Comparison of ENCODE assay signal across 13 cellular contexts in genomic region chr15:90814193-90814811, GRCh38. TPM values are rescaled to one million over a fixed set of nuclear protein-coding genes. Genes with fewer than 3 reads are reported as not detected.
DNase-seq lines count a peak whose midpoint lies in the region; ATAC-seq and TF ChIP-seq lines count a peak whose summit lies in the region.
"Had no signal": no experiment of that assay in that cellular context is flagged by ENCODE, and none has a peak within 500 bp of the region (broad histone marks: within the 10 kb centered on the region; RNA-seq: fewer than 3 reads in every experiment).

No MANE protein-coding gene starts in this region.

- no peak overlapping the region for H3K27ac ChIP-seq in CD4-positive, alpha-beta T cell (ENCODE audit: low read depth, low read length)
- H3K27ac ChIP-seq in angular gyrus (ENCODE audit: low read depth, low read length) (peak overlapping the region; percentile 32), mesodermal cell (ENCODE audit: low read depth, low read length, severe bottlenecking) (peak overlapping the region; percentile 45), upper lobe of right lung (no peak overlapping the region)
- H3K27ac ChIP-seq: tibial nerve had no signal

- H3K9me3 Mint-ChIP-seq in CD4-positive, alpha-beta T cell = no peaks in the 10 kb centered on the region

- peak overlapping the region; percentile 67 for H3K27ac Mint-ChIP-seq in CD4-positive, alpha-beta T cell

- H3K27me3 ChIP-seq in CD4-positive, alpha-beta T cell (ENCODE audit: control insufficient read depth, insufficient read depth, low read length) = no peaks in the 10 kb centered on the region
- H3K27me3 ChIP-seq in H7 (ENCODE audit: control insufficient read depth, insufficient read depth, low read length) = no peaks in the 10 kb centered on the region
- H3K27me3 ChIP-seq in upper lobe of right lung = no peaks in the 10 kb centered on the region
- H3K27me3 ChIP-seq: ovary, tibial nerve had no signal

- no peak for TF ChIP-seq CTCF in CD4-positive, alpha-beta T cell (IDR thresholded peaks at IDR 0.05)
- TF ChIP-seq CTCF in upper lobe of right lung (IDR thresholded peaks at IDR 0.05) = no peak

- H3K4me3 Mint-ChIP-seq in CD4-positive, alpha-beta T cell = no peak overlapping the region

- POLR2A ChIA-PET in CD4-positive, alpha-beta T cell (lab: Charles Lee) = no interaction called here

- H3K36me3 Mint-ChIP-seq in CD4-positive, alpha-beta T cell (ENCODE audit: low read depth) = peaks cover 14% of the 10 kb centered on the region

- CTCF ChIA-PET in CD4-positive, alpha-beta T cell (lab: Charles Lee) = no interaction called here

- intact Hi-C loops in CD4-positive, alpha-beta T cell (cut with DNase I, micrococcal nuclease) = no loop called here
- intact Hi-C loops in upper lobe of right lung (cut with DNase I) = no loop called here

- H3K4me3 ChIP-seq in H7 (ENCODE audit: insufficient read depth, low read depth, low read length) (no peak overlapping the region), mesodermal cell (ENCODE audit: extremely low read depth, insufficient read depth, low read length, poor library complexity, severe bottlenecking) (no peak overlapping the region), upper lobe of right lung (no peak overlapping the region)
- H3K4me3 ChIP-seq: ovary, tibial nerve had no signal

- ATAC-seq in CD4-positive, alpha-beta T cell (ENCODE audit: poor library complexity) = no peak
- ATAC-seq in upper lobe of right lung = no peak

- H3K4me1 ChIP-seq in mesodermal cell (ENCODE audit: control insufficient read depth, insufficient read depth, low read length, poor library complexity, severe bottlenecking) (peaks cover 16% of the 10 kb centered on the region), upper lobe of right lung (peaks cover 4% of the 10 kb centered on the region)

- WGBS in mesodermal cell (ENCODE audit: insufficient coverage in 2 of 2), 2 experiments = 85 to 87% methylated on average over 10 to 12 of the region's 13 CpGs

- H3K36me3 ChIP-seq in H7 (replicated peaks; ENCODE audit: control insufficient read depth, insufficient read depth, low read length) (peaks cover 8% of the 10 kb centered on the region), mesodermal cell (ENCODE audit: control insufficient read depth, insufficient read depth, low read length) (peaks cover 47% of the 10 kb centered on the region), upper lobe of right lung (no peaks in the 10 kb centered on the region)
- H3K36me3 ChIP-seq: ovary, tibial nerve had no signal

- no peaks in the 10 kb centered on the region for H3K9me3 ChIP-seq in CD4-positive, alpha-beta T cell (ENCODE audit: control insufficient read depth, low read length)
- H3K9me3 ChIP-seq in mesodermal cell (ENCODE audit: control insufficient read depth, low read length) (no peaks in the 10 kb centered on the region), upper lobe of right lung (no peaks in the 10 kb centered on the region)
- H3K9me3 ChIP-seq: ovary, tibial nerve had no signal

- no peaks in the 10 kb centered on the region for H3K27me3 Mint-ChIP-seq in CD4-positive, alpha-beta T cell

- H3K4me1 Mint-ChIP-seq in CD4-positive, alpha-beta T cell (ENCODE audit: low read depth) = peaks cover 26% of the 10 kb centered on the region

- no peak for DNase-seq in CD4-positive, alpha-beta T cell
- peak; percentile 38 for DNase-seq in H7
- no peak for DNase-seq in dermis blood vessel endothelial cell
- no peak for DNase-seq in NCI-H128 (lab: John Stamatoyannopoulos, UW; ENCODE audit: unreplicated experiment)
- no peak for DNase-seq in upper lobe of right lung
- DNase-seq in GOT3 (lab: John Stamatoyannopoulos, UW) = no peak
- DNase-seq: Calu3; ovary; stimulated activated CD4-positive, alpha-beta T cell treated with anti-CD3 and anti-CD28 coated beads, Interleukin-4, amount 100 ng/mL, for 24 hours; SW 1271 had no signal

RNA-seq across cellular contexts. Expression of gene FURIN, which starts 54.1 kb away (rescaled TPM):
- 100 to 1,000 TPM in 1 of 2 experiments, 10 to 100 TPM in 1; 97.4 to 104 TPM for total RNA-seq in CD4-positive, alpha-beta T cell
- 56.5 and 68.9 TPM in 2 replicates for total RNA-seq in H7 (2014; rRNA removed; shearing (Covaris generic))
- polyA plus RNA-seq in mesodermal cell (2013, experiment 1 of 2) = 200 TPM
- 168 TPM for polyA plus RNA-seq in mesodermal cell (2013, experiment 2 of 2)
- total RNA-seq in dermis blood vessel endothelial cell (67.2 and 136 TPM in 2 replicates), upper lobe of right lung (104 TPM)

Comparison
In these comparisons a context has a peak if more than half of its experiments do, and no peak if none do; other contexts are left out.
1. H3K27ac ChIP-seq: peak in angular gyrus (single experiment) and mesodermal cell (single experiment); none in CD4-positive, alpha-beta T cell (single experiment) and upper lobe of right lung (single experiment).